Comparison of ENCODE assay signal across 18 cellular contexts in the genomic region with DNA sequence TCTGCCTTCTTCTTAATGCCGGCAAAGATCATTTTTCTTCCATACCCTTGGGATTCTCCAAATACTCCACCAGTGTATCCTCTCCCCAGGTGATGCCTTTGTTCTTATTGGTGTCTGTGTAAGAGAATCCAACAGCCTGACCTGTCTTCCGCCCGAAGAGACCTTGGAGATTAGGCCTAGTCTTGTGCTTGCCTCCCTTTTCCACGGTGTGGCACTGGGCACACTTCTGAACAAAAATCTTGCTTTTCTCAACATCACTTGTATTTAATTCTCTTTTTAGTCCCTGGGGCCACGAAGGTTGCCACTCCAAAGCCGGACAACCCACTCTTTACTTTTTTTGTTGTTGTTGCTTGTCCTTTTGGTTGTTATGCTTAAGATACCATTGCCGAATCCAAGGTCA. TPM values are rescaled to one million over a fixed set of nuclear protein-coding genes. Genes with fewer than 3 reads are reported as not detected.
A peak's percentile ranks its signal among the peaks of the same experiment; 100 is the strongest.
DNase-seq lines count a peak whose midpoint lies in the region; ATAC-seq and TF ChIP-seq lines count a peak whose summit lies in the region.
"Had no signal": no experiment of that assay in that cellular context is flagged by ENCODE, and none has a peak within 500 bp of the region (broad histone marks: within the 10 kb centered on the region; RNA-seq: fewer than 3 reads in every experiment).

No MANE protein-coding gene starts in this region.

- TF ChIP-seq CTCF in nephron progenitor cell (IDR thresholded peaks at IDR 0.05) (no peak), stomach (IDR thresholded peaks at IDR 0.05) (no peak)

- H3K4me3 Mint-ChIP-seq in activated CD4-positive, alpha-beta T cell treated with anti-CD3 and anti-CD28 coated beads, Interleukin-2, amount 10 ng/mL, durations not matched to agents 24 days and 14 days: no peak overlapping the region
- H3K4me3 Mint-ChIP-seq in activated CD4-positive, alpha-beta T cell treated with anti-CD3 and anti-CD28 coated beads for 36 hours: no peak overlapping the region
- H3K4me3 Mint-ChIP-seq in dendritic cell treated with granulocyte-macrophage colony-stimulating factor and Interleukin-4, amounts not matched to agents 40 ng/mL and 50 ng/mL, for 4 days: no peak overlapping the region
- no peak overlapping the region for H3K4me3 Mint-ChIP-seq in nephron progenitor cell
- H3K4me3 Mint-ChIP-seq: CD4-positive, alpha-beta T cell; GM23338; HFFc6 had no signal

- no peaks in the 10 kb centered on the region for H3K9me3 ChIP-seq in stomach
- H3K9me3 ChIP-seq: A549, Caco-2 had no signal

- DNase-seq in activated CD4-positive, alpha-beta T cell treated with anti-CD3 and anti-CD28 coated beads, Interleukin-2, amount 10 ng/mL, durations not matched to agents 24 days and 14 days: no peak
- DNase-seq in activated CD4-positive, alpha-beta T cell treated with anti-CD3 and anti-CD28 coated beads for 36 hours: no peak
- DNase-seq in nephron progenitor cell: no peak
- DNase-seq in stomach: peak; percentile 13
- DNase-seq: AML-193; Caco-2; CD4-positive, alpha-beta T cell; H7; HFFc6 had no signal

- TF ChIP-seq POLR2A in stomach (IDR thresholded peaks at IDR 0.05): no peak
- TF ChIP-seq POLR2A in GM18505 (IDR thresholded peaks at IDR 0.05; ENCODE audit: borderline replicate concordance, extremely low read depth, insufficient read depth, insufficient read length): no peak

- H3K27me3 ChIP-seq in stomach: no peaks in the 10 kb centered on the region

- ATAC-seq in activated CD4-positive, alpha-beta T cell treated with anti-CD3 and anti-CD28 coated beads for 36 hours: no peak
- ATAC-seq in HG02588 (IDR thresholded peaks at IDR 0.05; ENCODE audit: unreplicated experiment) (no peak), GM18505 (IDR thresholded peaks at IDR 0.05; ENCODE audit: unreplicated experiment) (no peak), HG02885 (IDR thresholded peaks at IDR 0.05; ENCODE audit: poor library complexity, unreplicated experiment) (no peak)
- ATAC-seq: A549, GM23338, HCT116 had no signal

- H3K36me3 ChIP-seq in stomach: peaks cover 0 to 28% (median 14%) of the 10 kb centered on the region in 4 donors

- intact Hi-C loops in activated CD4-positive, alpha-beta T cell treated with anti-CD3 and anti-CD28 coated beads, Interleukin-2, amount 10 ng/mL, durations not matched to agents 24 days and 14 days (cut with micrococcal nuclease): no loop called here
- intact Hi-C loops in activated CD4-positive, alpha-beta T cell treated with anti-CD3 and anti-CD28 coated beads for 36 hours (cut with DNase I, micrococcal nuclease): no loop called here
- intact Hi-C loops in dendritic cell treated with granulocyte-macrophage colony-stimulating factor and Interleukin-4, amounts not matched to agents 40 ng/mL and 50 ng/mL, for 4 days (cut with micrococcal nuclease): no loop called here
- intact Hi-C loops in stomach (cut with DNase I; ENCODE audit: low total_unique reads): no loop called here

- CTCF ChIA-PET in activated CD4-positive, alpha-beta T cell treated with anti-CD3 and anti-CD28 coated beads for 36 hours (lab: Charles Lee): interaction anchor here (0.6 kb wide), 1 partner anchor 508 kb away, joined by 3 read pairs; no protein-coding TSS in a partner anchor

- no peak overlapping the region for H3K4me3 ChIP-seq in stomach
- H3K4me3 ChIP-seq: A549, GM23338 had no signal

- H3K36me3 Mint-ChIP-seq in activated CD4-positive, alpha-beta T cell treated with anti-CD3 and anti-CD28 coated beads, Interleukin-2, amount 10 ng/mL, durations not matched to agents 24 days and 14 days (ENCODE audit: low read depth): peaks cover 46% of the 10 kb centered on the region
- peaks cover 58% of the 10 kb centered on the region for H3K36me3 Mint-ChIP-seq in activated CD4-positive, alpha-beta T cell treated with anti-CD3 and anti-CD28 coated beads for 36 hours (ENCODE audit: low read depth)
- peaks cover 73% of the 10 kb centered on the region for H3K36me3 Mint-ChIP-seq in dendritic cell treated with granulocyte-macrophage colony-stimulating factor and Interleukin-4, amounts not matched to agents 40 ng/mL and 50 ng/mL, for 4 days (ENCODE audit: low read depth)
- H3K36me3 Mint-ChIP-seq in nephron progenitor cell (ENCODE audit: low read depth): peaks cover 69% of the 10 kb centered on the region

- peaks cover 2% of the 10 kb centered on the region for H3K4me1 Mint-ChIP-seq in activated CD4-positive, alpha-beta T cell treated with anti-CD3 and anti-CD28 coated beads, Interleukin-2, amount 10 ng/mL, durations not matched to agents 24 days and 14 days
- H3K4me1 Mint-ChIP-seq in activated CD4-positive, alpha-beta T cell treated with anti-CD3 and anti-CD28 coated beads for 36 hours: no peaks in the 10 kb centered on the region
- H3K4me1 Mint-ChIP-seq in dendritic cell treated with granulocyte-macrophage colony-stimulating factor and Interleukin-4, amounts not matched to agents 40 ng/mL and 50 ng/mL, for 4 days (ENCODE audit: low read depth): peaks cover 4% of the 10 kb centered on the region
- H3K4me1 Mint-ChIP-seq in nephron progenitor cell: no peaks in the 10 kb centered on the region
- H3K4me1 Mint-ChIP-seq: GM23338 had no signal

- H3K4me1 ChIP-seq in stomach: no peaks in the 10 kb centered on the region
- H3K4me1 ChIP-seq: A549, Caco-2 had no signal

- no peaks in the 10 kb centered on the region for H3K9me3 Mint-ChIP-seq in activated CD4-positive, alpha-beta T cell treated with anti-CD3 and anti-CD28 coated beads, Interleukin-2, amount 10 ng/mL, durations not matched to agents 24 days and 14 days
- no peaks in the 10 kb centered on the region for H3K9me3 Mint-ChIP-seq in activated CD4-positive, alpha-beta T cell treated with anti-CD3 and anti-CD28 coated beads for 36 hours (ENCODE audit: low read depth)
- no peaks in the 10 kb centered on the region for H3K9me3 Mint-ChIP-seq in dendritic cell treated with granulocyte-macrophage colony-stimulating factor and Interleukin-4, amounts not matched to agents 40 ng/mL and 50 ng/mL, for 4 days
- H3K9me3 Mint-ChIP-seq in nephron progenitor cell: peaks cover 4% of the 10 kb centered on the region
- H3K9me3 Mint-ChIP-seq: CD4-positive, alpha-beta T cell; GM23338; HFFc6 had no signal

- no peaks in the 10 kb centered on the region for H3K27me3 Mint-ChIP-seq in activated CD4-positive, alpha-beta T cell treated with anti-CD3 and anti-CD28 coated beads, Interleukin-2, amount 10 ng/mL, durations not matched to agents 24 days and 14 days
- H3K27me3 Mint-ChIP-seq in activated CD4-positive, alpha-beta T cell treated with anti-CD3 and anti-CD28 coated beads for 36 hours: no peaks in the 10 kb centered on the region
- no peaks in the 10 kb centered on the region for H3K27me3 Mint-ChIP-seq in dendritic cell treated with granulocyte-macrophage colony-stimulating factor and Interleukin-4, amounts not matched to agents 40 ng/mL and 50 ng/mL, for 4 days
- H3K27me3 Mint-ChIP-seq in nephron progenitor cell (ENCODE audit: low read depth, poor library complexity): no peaks in the 10 kb centered on the region
- H3K27me3 Mint-ChIP-seq: CD4-positive, alpha-beta T cell had no signal

- peak overlapping the region; percentile 20 for H3K27ac Mint-ChIP-seq in activated CD4-positive, alpha-beta T cell treated with anti-CD3 and anti-CD28 coated beads, Interleukin-2, amount 10 ng/mL, durations not matched to agents 24 days and 14 days
- H3K27ac Mint-ChIP-seq in activated CD4-positive, alpha-beta T cell treated with anti-CD3 and anti-CD28 coated beads for 36 hours: no peak overlapping the region
- H3K27ac Mint-ChIP-seq in dendritic cell treated with granulocyte-macrophage colony-stimulating factor and Interleukin-4, amounts not matched to agents 40 ng/mL and 50 ng/mL, for 4 days: peak overlapping the region; percentile 53
- H3K27ac Mint-ChIP-seq in nephron progenitor cell: peak overlapping the region; percentile 33
- H3K27ac Mint-ChIP-seq: CD4-positive, alpha-beta T cell; GM23338; HFFc6 had no signal

- POLR2A ChIA-PET in activated CD4-positive, alpha-beta T cell treated with anti-CD3 and anti-CD28 coated beads for 36 hours (lab: Charles Lee): no interaction called here

- no peak for TF ChIP-seq EP300 in stomach (IDR thresholded peaks at IDR 0.05)

- 96 to 99% (median 97%) methylated on average over 7 of the region's 7 CpGs for WGBS in stomach, 5 donors

- H3K27ac ChIP-seq in stomach: no peak overlapping the region
- H3K27ac ChIP-seq: 22Rv1, A549, C4-2B had no signal

RNA-seq across cellular contexts. Expression of gene EMC3, which starts 14.0 kb away (rescaled TPM):
- total RNA-seq in activated CD4-positive, alpha-beta T cell treated with anti-CD3 and anti-CD28 coated beads, Interleukin-2, amount 10 ng/mL, durations not matched to agents 24 days and 14 days: 41.4 and 42.1 TPM in 2 replicates
- 10 to 100 TPM; 37.2 to 38.4 TPM for total RNA-seq in activated CD4-positive, alpha-beta T cell treated with anti-CD3 and anti-CD28 coated beads for 36 hours
- 10 to 100 TPM; 10.5 to 71.0 (median 34.1) TPM for total RNA-seq in stomach
- polyA plus RNA-seq in stomach: 10 to 100 TPM; 32.2 to 54.4 (median 38.3) TPM

RNA-seq across cellular contexts. Expression of gene FANCD2, which starts 25.6 kb away (rescaled TPM):
- 71.4 and 73.8 TPM in 2 replicates for total RNA-seq in activated CD4-positive, alpha-beta T cell treated with anti-CD3 and anti-CD28 coated beads, Interleukin-2, amount 10 ng/mL, durations not matched to agents 24 days and 14 days
- total RNA-seq in activated CD4-positive, alpha-beta T cell treated with anti-CD3 and anti-CD28 coated beads for 36 hours: 10 to 100 TPM; 86.4 to 87.7 TPM
- total RNA-seq in stomach: 10 to 100 TPM in 1 of 5 donors, 1 to 10 TPM in 4; 1.3 to 21.1 (median 6.1) TPM
- 1 to 10 TPM in 2 of 3 donors, under 1 TPM in 1; 0.61 to 6.3 (median 5.3) TPM for polyA plus RNA-seq in stomach

RNA-seq across cellular contexts. Expression of gene PRRT3, which starts 48.5 kb away (rescaled TPM):
- 11.8 and 13.5 TPM in 2 replicates for total RNA-seq in activated CD4-positive, alpha-beta T cell treated with anti-CD3 and anti-CD28 coated beads, Interleukin-2, amount 10 ng/mL, durations not matched to agents 24 days and 14 days
- total RNA-seq in activated CD4-positive, alpha-beta T cell treated with anti-CD3 and anti-CD28 coated beads for 36 hours: 1 to 10 TPM; 8.1 to 9.7 TPM
- total RNA-seq in stomach: 10 to 100 TPM in 1 of 5 donors, 1 to 10 TPM in 2, under 1 TPM in 2; 0.58 to 31.6 (median 5.4) TPM
- under 1 TPM; 0.44 to 0.92 (median 0.80) TPM for polyA plus RNA-seq in stomach
